2 cellular contexts compared by ENCODE assay signal in the genomic region with DNA sequence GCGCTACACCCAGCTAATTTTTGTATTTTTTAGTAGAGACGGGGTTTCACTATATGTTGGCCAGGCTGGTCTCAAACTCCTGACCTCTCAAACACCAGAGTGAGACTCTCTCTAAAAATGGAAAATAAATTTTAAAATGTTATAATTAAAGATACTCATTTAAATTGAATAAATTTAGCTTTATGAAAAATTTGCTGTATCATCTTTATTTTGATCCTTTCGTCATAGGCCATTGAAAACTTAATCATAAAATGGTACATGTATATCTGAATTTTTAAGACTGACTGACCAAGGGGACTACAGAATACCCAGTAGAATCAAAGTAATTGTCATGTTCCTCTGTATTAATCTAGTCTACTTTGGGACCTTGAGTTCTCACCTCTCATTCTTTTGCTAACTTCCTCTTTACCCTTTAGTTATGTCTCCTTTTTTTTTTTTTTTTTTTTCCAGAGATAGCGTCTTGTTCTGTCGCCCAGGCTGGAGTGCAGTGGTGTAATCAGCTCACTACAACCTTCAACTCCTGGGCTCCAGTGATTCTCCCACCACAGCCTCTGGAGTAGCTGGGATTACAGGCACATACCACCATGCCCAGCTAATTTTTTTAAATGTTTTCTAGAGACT.
A peak's percentile ranks its signal among the peaks of the same experiment; 100 is the strongest.
TF ChIP-seq lines count a peak whose summit lies in the region.

No MANE protein-coding gene starts in this region.

TF ChIP-seq in A549, 52 proteins besides CTCF, POLR2A, EP300 and RAD21:
- TF ChIP-seq POLR2AphosphoS2 (conservative IDR thresholded peaks at IDR 0.05; ENCODE audit: low read length), result no peak
- no peak for TF ChIP-seq ZC3H11A (IDR thresholded peaks at IDR 0.05)
- peak; percentile 86 for TF ChIP-seq MAFK (IDR thresholded peaks at IDR 0.05; ENCODE audit: partially characterized antibody)

TF ChIP-seq in IMR-90, 13 proteins besides CTCF, POLR2A, EP300 and RAD21:
- TF ChIP-seq MAFK (IDR thresholded peaks at IDR 0.05; ENCODE audit: low read depth, low read length) (peak; percentile 74), RCOR1 (IDR thresholded peaks at IDR 0.05; ENCODE audit: insufficient replicate concordance, low read length) (no peak), MXI1 (IDR thresholded peaks at IDR 0.05; ENCODE audit: borderline replicate concordance, low read depth, low read length) (no peak), CHD1 (IDR thresholded peaks at IDR 0.05; ENCODE audit: low read depth, low read length) (no peak), MAZ (IDR thresholded peaks at IDR 0.05; ENCODE audit: borderline replicate concordance, low read depth, low read length) (no peak)
- TF ChIP-seq, protein P1, sequence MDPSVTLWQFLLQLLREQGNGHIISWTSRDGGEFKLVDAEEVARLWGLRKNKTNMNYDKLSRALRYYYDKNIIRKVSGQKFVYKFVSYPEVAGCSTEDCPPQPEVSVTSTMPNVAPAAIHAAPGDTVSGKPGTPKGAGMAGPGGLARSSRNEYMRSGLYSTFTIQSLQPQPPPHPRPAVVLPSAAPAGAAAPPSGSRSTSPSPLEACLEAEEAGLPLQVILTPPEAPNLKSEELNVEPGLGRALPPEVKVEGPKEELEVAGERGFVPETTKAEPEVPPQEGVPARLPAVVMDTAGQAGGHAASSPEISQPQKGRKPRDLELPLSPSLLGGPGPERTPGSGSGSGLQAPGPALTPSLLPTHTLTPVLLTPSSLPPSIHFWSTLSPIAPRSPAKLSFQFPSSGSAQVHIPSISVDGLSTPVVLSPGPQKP (IDR thresholded peaks at IDR 0.05; ENCODE audit: borderline replicate concordance, low read depth, low read length), result no peak
- TF ChIP-seq, protein P2, sequence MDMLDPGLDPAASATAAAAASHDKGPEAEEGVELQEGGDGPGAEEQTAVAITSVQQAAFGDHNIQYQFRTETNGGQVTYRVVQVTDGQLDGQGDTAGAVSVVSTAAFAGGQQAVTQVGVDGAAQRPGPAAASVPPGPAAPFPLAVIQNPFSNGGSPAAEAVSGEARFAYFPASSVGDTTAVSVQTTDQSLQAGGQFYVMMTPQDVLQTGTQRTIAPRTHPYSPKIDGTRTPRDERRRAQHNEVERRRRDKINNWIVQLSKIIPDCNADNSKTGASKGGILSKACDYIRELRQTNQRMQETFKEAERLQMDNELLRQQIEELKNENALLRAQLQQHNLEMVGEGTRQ (IDR thresholded peaks at IDR 0.05; ENCODE audit: low read depth, low read length), result no peak
